In genomic region chr12:32921397-32921796, GRCh38 we compare ENCODE assay signal across 26 cellular contexts. TPM values are rescaled to one million over a fixed set of nuclear protein-coding genes. Genes with fewer than 3 reads are reported as not detected.
DNase-seq lines count a peak whose midpoint lies in the region; ATAC-seq and TF ChIP-seq lines count a peak whose summit lies in the region.
"Had no signal": no experiment of that assay in that cellular context is flagged by ENCODE, and none has a peak within 500 bp of the region (broad histone marks: within the 10 kb centered on the region; RNA-seq: fewer than 3 reads in every experiment).

No MANE protein-coding gene starts in this region.

- peak; percentile 43 for DNase-seq in NCI-H460 (ENCODE audit: extremely low read depth, low read depth)
- peak; percentile 84 for DNase-seq in choroid plexus epithelial cell (ENCODE audit: low read depth)
- no peak for DNase-seq in mesenchymal stem cell
- DNase-seq in SW 1271 (lab: John Stamatoyannopoulos, UW) = no peak
- DNase-seq in SJCRH30 = no peak
- DNase-seq in NCI-H2081 treated with DMSO at 0.1 percent for 48 hours (lab: John Stamatoyannopoulos, UW) = no peak
- DNase-seq: activated naive CD4-positive, alpha-beta T cell treated with anti-CD3 and anti-CD28 coated beads, Interleukin-2, amount 10 ng/mL, durations not matched to agents 7 days and 5 days; activated T-cell treated with anti-CD3 and anti-CD28 coated beads, Interleukin-2, amount 50 U/mL, for 24 hours; cortex of kidney; DMS153; foreskin melanocyte; hypothalamus; KG1; kidney; naive thymus-derived CD4-positive, alpha-beta T cell; NCI-H1092; NCI-H2029 treated with DMSO at 0.1 percent for 48 hours; NCI-H510A; ovary had no signal

- TF ChIP-seq CTCF in C4-2B (conservative IDR thresholded peaks at IDR 0.05) (no peak), choroid plexus epithelial cell (conservative IDR thresholded peaks at IDR 0.05; ENCODE audit: low read depth, low read length) (no peak)

- H3K18ac ChIP-seq in mesenchymal stem cell (ENCODE audit: low read depth in 1 of 2, low read length in 2 of 2) = no peak overlapping the region

- no peak overlapping the region for H3K4me2 ChIP-seq in mesenchymal stem cell (ENCODE audit: low read length, poor library complexity, severe bottlenecking)

- no peak overlapping the region for H2AK5ac ChIP-seq in mesenchymal stem cell (ENCODE audit: low read length, severe bottlenecking)

- no peak overlapping the region for H3K9ac ChIP-seq in mesenchymal stem cell (ENCODE audit: low read length)

- no peak overlapping the region for H3K14ac ChIP-seq in mesenchymal stem cell (ENCODE audit: low read length in 2 of 2)

- no peak overlapping the region for H2BK5ac ChIP-seq in mesenchymal stem cell (ENCODE audit: low read depth, low read length, poor library complexity, severe bottlenecking)

- no peak overlapping the region for H3K23ac ChIP-seq in mesenchymal stem cell (ENCODE audit: low read length in 2 of 2)

- H2BK15ac ChIP-seq in mesenchymal stem cell (ENCODE audit: low read depth, poor library complexity, severe bottlenecking) = no peak overlapping the region

- H2AFZ ChIP-seq in mesenchymal stem cell (ENCODE audit: low read depth, low read length) = no peak overlapping the region

- H3K4me3 ChIP-seq in choroid plexus epithelial cell (ENCODE audit: low read depth, low read length) (no peak overlapping the region), mesenchymal stem cell (ENCODE audit: insufficient read depth in 1 of 2, low read depth in 1 of 2, low read length in 2 of 2) (no peak overlapping the region), SJCRH30 (no peak overlapping the region)
- H3K4me3 ChIP-seq: ascending aorta, ovary, vagina had no signal

- no peaks in the 10 kb centered on the region for H3K79me1 ChIP-seq in mesenchymal stem cell (replicated peaks; ENCODE audit: low read length, poor library complexity, severe bottlenecking)

- 10% methylated on average over 2 of the region's 2 CpGs for WGBS in mesenchymal stem cell

- no peak overlapping the region for H4K8ac ChIP-seq in mesenchymal stem cell (ENCODE audit: low read length)

- no peaks in the 10 kb centered on the region for H3K27me3 ChIP-seq in mesenchymal stem cell (ENCODE audit: control insufficient read depth in 1 of 2, insufficient read depth in 1 of 2, low read length in 2 of 2)
- peaks cover 3% of the 10 kb centered on the region; the same call in 1 of the 2 replicates for H3K27me3 ChIP-seq in SJCRH30
- H3K27me3 ChIP-seq: ascending aorta, ovary, vagina had no signal

- no peak overlapping the region for H3K4ac ChIP-seq in mesenchymal stem cell (ENCODE audit: low read depth in 1 of 2, low read length in 2 of 2)

- H3K4me1 ChIP-seq in mesenchymal stem cell (ENCODE audit: control insufficient read depth, insufficient read depth, low read depth, low read length) (peaks cover 1% of the 10 kb centered on the region), SJCRH30 (no peaks in the 10 kb centered on the region)
- H3K4me1 ChIP-seq: ascending aorta, vagina had no signal

- H2BK120ac ChIP-seq in mesenchymal stem cell (ENCODE audit: low read depth, low read length) = no peak overlapping the region

- no peaks in the 10 kb centered on the region for H3K9me3 ChIP-seq in mesenchymal stem cell (ENCODE audit: control insufficient read depth, low read length)
- no peaks in the 10 kb centered on the region; the same call in 1 of the 2 replicates for H3K9me3 ChIP-seq in SJCRH30 (replicated peaks)
- H3K9me3 ChIP-seq: ascending aorta, ovary, vagina had no signal

- no peaks in the 10 kb centered on the region for H3K36me3 ChIP-seq in mesenchymal stem cell (ENCODE audit: control insufficient read depth in 1 of 2, insufficient read depth in 2 of 2, low read depth in 1 of 2, low read length in 2 of 2)
- no peaks in the 10 kb centered on the region for H3K36me3 ChIP-seq in SJCRH30
- H3K36me3 ChIP-seq: ascending aorta, ovary, vagina had no signal

- no peak for ATAC-seq in GM18870 (IDR thresholded peaks at IDR 0.05; ENCODE audit: unreplicated experiment)
- ATAC-seq: activated CD4-positive, CD25-positive, alpha-beta regulatory T cell treated with anti-CD3 and anti-CD28 coated beads, Interleukin-2, amount 50 U/mL, for 24 hours; naive thymus-derived CD4-positive, alpha-beta T cell; sciatic nerve; stimulated activated memory B cell treated with anti-CD40 and anti-IgM and Interleukin-4, amounts not matched to agents 10 μg/mL and 1 μg/mL and 100 μg/mL, for 72 hours had no signal

- H3K27ac ChIP-seq in C4-2B (peak overlapping the region; percentile 46), mesenchymal stem cell (ENCODE audit: low read length, poor library complexity, severe bottlenecking) (peak overlapping the region; percentile 5), SJCRH30 (no peak overlapping the region)
- H3K27ac ChIP-seq: ascending aorta, ovary, vagina had no signal

- no peak overlapping the region for H4K91ac ChIP-seq in mesenchymal stem cell (ENCODE audit: low read length)

- H2BK12ac ChIP-seq in mesenchymal stem cell (ENCODE audit: low read length in 2 of 2) = no peak overlapping the region

RNA-seq across cellular contexts. Expression of gene PKP2, which starts 24.8 kb away (rescaled TPM):
- 4.0 and 4.4 TPM in 2 replicates for total RNA-seq in NCI-H460 (2014; rRNA removed; shearing (Covaris generic))
- 4.8 and 5.4 TPM in 2 replicates for polyA plus RNA-seq in NCI-H460 (2014; cell fraction: nucleus; rRNA removed)
- polyA plus RNA-seq in mesenchymal stem cell (2013, experiment 1 of 2) = 3.8 TPM
- polyA plus RNA-seq in mesenchymal stem cell (2013, experiment 2 of 2) = 3.8 TPM
- total RNA-seq in SJCRH30 (2014; rRNA removed; shearing (Covaris generic)) = 3.5 and 5.1 TPM in 2 replicates
- total RNA-seq: ascending aorta had no signal

Comparison
In these comparisons a context has a peak if more than half of its experiments do, and no peak if none do; other contexts are left out.
1. DNase-seq: peak in NCI-H460 (single experiment) and choroid plexus epithelial cell (single experiment); none in mesenchymal stem cell (single experiment), SW 1271 (0 of 2), SJCRH30 (0 of 2) and NCI-H2081 treated with DMSO at 0.1 percent for 48 hours (single experiment).